Comparison of ENCODE assay signal across 16 cellular contexts in genomic region chr10:84665211-84665610, GRCh38.
"Had no signal": no experiment of that assay in that cellular context is flagged by ENCODE, and none has a peak within 500 bp of the region (broad histone marks: within the 10 kb centered on the region; RNA-seq: fewer than 3 reads in every experiment).

No MANE protein-coding gene starts in this region.

- H3K27ac ChIP-seq: coronary artery, dorsolateral prefrontal cortex, epithelial cell of prostate, foreskin keratinocyte, gastroesophageal sphincter, heart left ventricle had no signal

- H3K4me3 ChIP-seq: coronary artery, dorsolateral prefrontal cortex, gastroesophageal sphincter, heart left ventricle, left lung, lung had no signal

- H3K4me3 Mint-ChIP-seq: memory B cell had no signal

- H3K9me3 Mint-ChIP-seq: memory B cell had no signal

- DNase-seq: dorsolateral prefrontal cortex; effector CD4-positive, alpha-beta T cell; effector memory CD4-positive, alpha-beta T cell; foreskin keratinocyte; heart left ventricle; hippocampal formation; left cardiac atrium; left ventricle myocardium superior; midbrain had no signal

- H3K27ac Mint-ChIP-seq: memory B cell had no signal

- H3K36me3 Mint-ChIP-seq: memory B cell had no signal

- H3K4me1 Mint-ChIP-seq: memory B cell had no signal

- H3K27me3 ChIP-seq: foreskin keratinocyte, gastroesophageal sphincter, left lung had no signal

- ATAC-seq: esophagus mucosa, gastroesophageal sphincter, heart left ventricle, left cardiac atrium, left ventricle myocardium superior had no signal

- H3K36me3 ChIP-seq: gastroesophageal sphincter, heart left ventricle, left lung had no signal

- H3K9me3 ChIP-seq: gastroesophageal sphincter, heart left ventricle, left lung had no signal

- H3K4me1 ChIP-seq: foreskin keratinocyte, gastroesophageal sphincter, heart left ventricle had no signal
